ENCODE assay signal across 18 cellular contexts in genomic region chr3:3074551-3075257, GRCh38. TPM values are rescaled to one million over a fixed set of nuclear protein-coding genes. Genes with fewer than 3 reads are reported as not detected.
DNase-seq lines count a peak whose midpoint lies in the region; ATAC-seq, FAIRE-seq and TF ChIP-seq lines count a peak whose summit lies in the region.
"Had no signal": no experiment of that assay in that cellular context is flagged by ENCODE, and none has a peak within 500 bp of the region (broad histone marks: within the 10 kb centered on the region; RNA-seq: fewer than 3 reads in every experiment).

No MANE protein-coding gene starts in this region.

- TF ChIP-seq CTCF in GM12878 (IDR thresholded peaks at IDR 0.05 in 2 of 3, conservative IDR thresholded peaks at IDR 0.05 in 1 of 3; ENCODE audit: control insufficient read depth in 2 of 3, extremely low read depth in 1 of 3, insufficient read depth in 1 of 3, low read depth in 3 of 3, low read length in 3 of 3) = no peak
- no peak for TF ChIP-seq CTCF in left ventricle myocardium inferior (IDR thresholded peaks at IDR 0.05; ENCODE audit: borderline replicate concordance)

- H3K4me1 ChIP-seq in GM12878 (ENCODE audit: control insufficient read depth, insufficient read depth, low read length) (no peaks in the 10 kb centered on the region), left ventricle myocardium inferior (no peaks in the 10 kb centered on the region)

- POLR2A ChIA-PET in GM12878 (lab: Charles Lee) = no interaction called here

- no peaks in the 10 kb centered on the region for H3K27me3 Mint-ChIP-seq in activated naive CD4-positive, alpha-beta T cell treated with anti-CD3 and anti-CD28 coated beads for 36 hours (ENCODE audit: low read depth)
- H3K27me3 Mint-ChIP-seq: activated naive CD8-positive, alpha-beta T cell treated with anti-CD3 and anti-CD28 coated beads for 36 hours had no signal

- WGBS in GM12878 (ENCODE audit: insufficient coverage, insufficient replicate concordance, low lambda C conversion rate, missing lambda C conversion rate) = 9% methylated on average over 5 of the region's 5 CpGs

- H3K9me3 ChIP-seq in GM12878 (replicated peaks; ENCODE audit: control insufficient read depth, insufficient read depth, low read length) (no peaks in the 10 kb centered on the region), left ventricle myocardium inferior (replicated peaks) (no peaks in the 10 kb centered on the region)

- H3K4me2 ChIP-seq in GM12878 (ENCODE audit: control insufficient read depth, insufficient read depth) = no peak overlapping the region

- H3K4me3 Mint-ChIP-seq in activated naive CD4-positive, alpha-beta T cell treated with anti-CD3 and anti-CD28 coated beads for 36 hours = no peak overlapping the region
- H3K4me3 Mint-ChIP-seq: activated B cell treated with CpG ODN at 0.5 μM for 24 hours; activated naive CD8-positive, alpha-beta T cell treated with anti-CD3 and anti-CD28 coated beads for 36 hours; naive thymus-derived CD4-positive, alpha-beta T cell had no signal

- FAIRE-seq in GM12878 (lab: Jason Lieb, UNC) = no peak
- no peak for FAIRE-seq in GM19239 (lab: Jason Lieb, UNC)

- CTCF ChIA-PET in GM12878 (lab: Yijun Ruan, JAX) = no interaction called here
- CTCF ChIA-PET in activated naive CD4-positive, alpha-beta T cell treated with anti-CD3 and anti-CD28 coated beads for 36 hours (lab: Charles Lee) = interaction anchor here (1.1 kb wide), 1 partner anchor 11 kb away, joined by 4 read pairs; no protein-coding TSS in a partner anchor

- peak; percentile 77 for ATAC-seq in GM18520 (IDR thresholded peaks at IDR 0.05; ENCODE audit: unreplicated experiment)
- ATAC-seq in GM21423 (IDR thresholded peaks at IDR 0.05; ENCODE audit: unreplicated experiment) = peak; percentile 57
- ATAC-seq in HG02885 (IDR thresholded peaks at IDR 0.05; ENCODE audit: poor library complexity, unreplicated experiment) = peak; percentile 90
- ATAC-seq in GM12878 = peak; percentile 88
- ATAC-seq: left lobe of liver; naive thymus-derived CD4-positive, alpha-beta T cell; Panc1 had no signal

- no peak overlapping the region for H3K27ac Mint-ChIP-seq in activated naive CD4-positive, alpha-beta T cell treated with anti-CD3 and anti-CD28 coated beads for 36 hours
- H3K27ac Mint-ChIP-seq: activated B cell treated with CpG ODN at 0.5 μM for 24 hours; activated naive CD8-positive, alpha-beta T cell treated with anti-CD3 and anti-CD28 coated beads for 36 hours; naive thymus-derived CD4-positive, alpha-beta T cell had no signal

- H3K4me3 ChIP-seq in GM12878 = no peak overlapping the region
- H3K4me3 ChIP-seq in left ventricle myocardium inferior = no peak overlapping the region

- no peaks in the 10 kb centered on the region for H3K4me1 Mint-ChIP-seq in activated naive CD4-positive, alpha-beta T cell treated with anti-CD3 and anti-CD28 coated beads for 36 hours (ENCODE audit: low read depth)
- H3K4me1 Mint-ChIP-seq: activated B cell treated with CpG ODN at 0.5 μM for 24 hours; activated naive CD8-positive, alpha-beta T cell treated with anti-CD3 and anti-CD28 coated beads for 36 hours; naive thymus-derived CD4-positive, alpha-beta T cell had no signal

- H3K36me3 Mint-ChIP-seq in activated naive CD4-positive, alpha-beta T cell treated with anti-CD3 and anti-CD28 coated beads for 36 hours (ENCODE audit: low read depth) = no peaks in the 10 kb centered on the region
- H3K36me3 Mint-ChIP-seq: activated naive CD8-positive, alpha-beta T cell treated with anti-CD3 and anti-CD28 coated beads for 36 hours; naive thymus-derived CD4-positive, alpha-beta T cell had no signal

- BruUV-seq in GM12878 (replicated peaks; lab: Mats Ljungman, UMichigan) = no TSS peak

- no peaks in the 10 kb centered on the region for H3K79me2 ChIP-seq in GM12878 (ENCODE audit: control insufficient read depth, insufficient read depth, low read length)

- no peak overlapping the region for H2AFZ ChIP-seq in GM12878 (ENCODE audit: control insufficient read depth, low read depth, low read length)

- no peak for TF ChIP-seq EP300 in GM12878 (IDR thresholded peaks at IDR 0.05; ENCODE audit: borderline replicate concordance in 1 of 2, control insufficient read depth in 1 of 2, low read depth in 2 of 2, low read length in 2 of 2)

- no peak for TF ChIP-seq RAD21 in GM12878 (IDR thresholded peaks at IDR 0.05; ENCODE audit: insufficient read depth, low read depth, low read length)

- no peak overlapping the region for H3K27ac ChIP-seq in GM12878 (ENCODE audit: control insufficient read depth, insufficient read depth)
- no peak overlapping the region for H3K27ac ChIP-seq in left ventricle myocardium inferior (replicated peaks)

- TF ChIP-seq POLR2A in GM12878 (IDR thresholded peaks at IDR 0.05; ENCODE audit: low read depth, low read length) = no peak

- DNase-seq in GM12878 (ENCODE audit: low read depth, low spot score) = no peak
- DNase-seq in left ventricle myocardium inferior = no peak
- no peak for DNase-seq in GM19239 (ENCODE audit: insufficient read length, low spot score)
- no peak for DNase-seq in activated naive CD4-positive, alpha-beta T cell treated with anti-CD3 and anti-CD28 coated beads for 36 hours
- DNase-seq in ecto neural progenitor cell (ENCODE audit: low spot score) = no peak
- DNase-seq: activated B cell treated with CpG ODN at 0.5 μM for 24 hours; activated CD8-positive, alpha-beta memory T cell treated with anti-CD3 and anti-CD28 coated beads, Interleukin-2, amount 50 U/mL, for 4 hours; activated naive CD8-positive, alpha-beta T cell treated with anti-CD3 and anti-CD28 coated beads for 36 hours; effector CD8-positive, alpha-beta T cell; naive thymus-derived CD4-positive, alpha-beta T cell; NCI-H1694 treated with DMSO at 0.1 percent for 48 hours; NCI-H510A treated with DMSO at 0.1 percent for 48 hours had no signal

- H3K27me3 ChIP-seq in GM12878 (replicated peaks in 1 of 2; ENCODE audit: control insufficient read depth in 2 of 2, insufficient read depth in 2 of 2, low read length in 1 of 2) = peaks cover 0 to 2% of the 10 kb centered on the region in 2 experiments; a peak in 1 of 4 replicates
- peaks cover 8% of the 10 kb centered on the region for H3K27me3 ChIP-seq in left ventricle myocardium inferior (ENCODE audit: low read depth)

- no peaks in the 10 kb centered on the region for H3K9me3 Mint-ChIP-seq in activated naive CD4-positive, alpha-beta T cell treated with anti-CD3 and anti-CD28 coated beads for 36 hours
- H3K9me3 Mint-ChIP-seq: activated B cell treated with CpG ODN at 0.5 μM for 24 hours; activated naive CD8-positive, alpha-beta T cell treated with anti-CD3 and anti-CD28 coated beads for 36 hours had no signal

- no peaks in the 10 kb centered on the region for H3K36me3 ChIP-seq in GM12878 (ENCODE audit: control insufficient read depth in 2 of 2, insufficient read depth in 2 of 2, low read length in 1 of 2)
- H3K36me3 ChIP-seq in left ventricle myocardium inferior = no peaks in the 10 kb centered on the region

- no peak overlapping the region for H3K9ac ChIP-seq in GM12878 (ENCODE audit: control insufficient read depth, insufficient read depth, low read length)

- no peaks in the 10 kb centered on the region for H4K20me1 ChIP-seq in GM12878 (ENCODE audit: control insufficient read depth, insufficient read depth)

- in situ Hi-C loops in GM12878 (cut with MboI) = no loop called here

- intact Hi-C loops in GM12878 (cut with micrococcal nuclease; ENCODE audit: unreplicated experiment) = no loop called here
- intact Hi-C loops in left ventricle myocardium inferior (cut with micrococcal nuclease) = no loop called here
- intact Hi-C loops in activated naive CD4-positive, alpha-beta T cell treated with anti-CD3 and anti-CD28 coated beads for 36 hours (cut with micrococcal nuclease) = no loop called here

- SMC1A ChIA-PET in GM12878 (lab: Charles Lee; ENCODE audit: uncharacterized antibody, unreplicated experiment) = interaction anchor here (1.0 kb wide), 1 partner anchor 13 kb away, joined by 3 read pairs; no protein-coding TSS in a partner anchor

- RAD21 ChIA-PET in GM12878 (lab: Charles Lee; ENCODE audit: unreplicated experiment) = no interaction called here

RNA-seq across cellular contexts. Expression of gene IL5RA, which starts 35.5 kb away (rescaled TPM):
- total RNA-seq in GM12878 (2013; cell fraction: nucleolus; rRNA removed) = 0.33 and 0.51 TPM in 2 replicates
- total RNA-seq in GM12878 (2014; rRNA removed) = 0.65 TPM in 1 of 2 replicates, not detected in the other
- total RNA-seq in GM12878 (2014; rRNA removed; fragmentation: Illumina TruSeq; extraction: Trizol) = 0.09 and 0.18 TPM in 2 replicates
- total RNA-seq in GM12878 (2021) = 0.19 TPM in 1 of 2 replicates, not detected in the other
- not detected for polyA plus RNA-seq in GM12878 (2011; ENCODE audit: low read depth)
- not detected in 2 replicates for polyA plus RNA-seq in GM12878 (2011; rRNA removed)
- not detected in 2 replicates for polyA plus RNA-seq in GM12878 (2011; cell fraction: cytosol; rRNA removed)
- polyA plus RNA-seq in GM12878 (2011; cell fraction: nucleus; rRNA removed) = not detected in 2 replicates
- 0.06 TPM in 1 of 2 replicates, not detected in the other for polyA plus RNA-seq in GM12878 (2012)
- 0.30 and 0.53 TPM in 2 replicates for polyA plus RNA-seq in GM12878 (2014; fragmentation: Illumina TruSeq; extraction: Trizol)
- polyA plus RNA-seq in GM12878 (2014; fragmentation: Nextera tagmentation; extraction: Ambion mirVana) = under 1 TPM in 1 of 2 experiments, not detected in 1; 0.04 TPM
- polyA plus RNA-seq in GM12878 (2014; rRNA removed) = 0.10 and 0.13 TPM in 2 replicates
- not detected for polyA plus RNA-seq in GM12878 (2016; fragmentation: Nextera tagmentation; extraction: Ambion mirVana)
- polyA minus RNA-seq in GM12878 (2011; rRNA and poly(A)+ RNA removed) = not detected in 2 replicates
- polyA minus RNA-seq in GM12878 (2011; cell fraction: cytosol; rRNA and poly(A)+ RNA removed) = not detected in 2 replicates
- polyA minus RNA-seq in GM12878 (2011; cell fraction: nucleus; rRNA and poly(A)+ RNA removed) = not detected in 2 replicates
- total RNA-seq in left ventricle myocardium inferior = not detected
- not detected for total RNA-seq in activated naive CD4-positive, alpha-beta T cell treated with anti-CD3 and anti-CD28 coated beads for 36 hours
- total RNA-seq: activated B cell treated with CpG ODN at 0.5 μM for 24 hours; activated naive CD8-positive, alpha-beta T cell treated with anti-CD3 and anti-CD28 coated beads for 36 hours; left lobe of liver; LHCN-M2 had no signal
- polyA plus RNA-seq: naive thymus-derived CD4-positive, alpha-beta T cell had no signal

RNA-seq across cellular contexts. Expression of gene TRNT1, which starts 52.0 kb away (rescaled TPM):
- 93.7 and 102 TPM in 2 replicates for total RNA-seq in GM12878 (2013; cell fraction: nucleolus; rRNA removed)
- total RNA-seq in GM12878 (2014; rRNA removed) (33.6 and 35.4 TPM in 2 replicates), GM12878 (2014; rRNA removed; fragmentation: Illumina TruSeq; extraction: Trizol) (34.6 and 37.9 TPM in 2 replicates), GM12878 (2021) (28.1 and 33.8 TPM in 2 replicates), left ventricle myocardium inferior (14.6 TPM)
- 12.1 TPM for polyA plus RNA-seq in GM12878 (2011; ENCODE audit: low read depth)
- polyA plus RNA-seq in GM12878 (2011; rRNA removed) (28.6 and 46.8 TPM in 2 replicates), GM12878 (2014; fragmentation: Illumina TruSeq; extraction: Trizol) (34.1 and 42.7 TPM in 2 replicates), GM12878 (2014; fragmentation: Nextera tagmentation; extraction: Ambion mirVana) (10 to 100 TPM; 37.9 to 45.1 TPM), GM12878 (2014; rRNA removed) (32.2 and 35.5 TPM in 2 replicates), GM12878 (2016; fragmentation: Nextera tagmentation; extraction: Ambion mirVana) (10 to 100 TPM; 54.4 to 54.9 TPM)
- polyA plus RNA-seq in GM12878 (2011; cell fraction: cytosol; rRNA removed) = 6.1 and 7.4 TPM in 2 replicates
- 36.2 and 51.5 TPM in 2 replicates for polyA plus RNA-seq in GM12878 (2011; cell fraction: nucleus; rRNA removed)
- 18.2 and 20.5 TPM in 2 replicates for polyA plus RNA-seq in GM12878 (2012)
- 19.9 and 21.6 TPM in 2 replicates for polyA minus RNA-seq in GM12878 (2011; rRNA and poly(A)+ RNA removed)
- polyA minus RNA-seq in GM12878 (2011; cell fraction: cytosol; rRNA and poly(A)+ RNA removed) = 6.3 and 8.2 TPM in 2 replicates
- polyA minus RNA-seq in GM12878 (2011; cell fraction: nucleus; rRNA and poly(A)+ RNA removed) = 38.8 and 69.7 TPM in 2 replicates
- 10 to 100 TPM; 42.3 to 49.4 TPM for total RNA-seq in activated naive CD4-positive, alpha-beta T cell treated with anti-CD3 and anti-CD28 coated beads for 36 hours
